ENCODE assay signal across 16 cellular contexts in genomic region chr12:49364989-49365388, GRCh38. TPM values are rescaled to one million over a fixed set of nuclear protein-coding genes. Genes with fewer than 3 reads are reported as not detected.
DNase-seq lines count a peak whose midpoint lies in the region; ATAC-seq, FAIRE-seq and TF ChIP-seq lines count a peak whose summit lies in the region.
"Had no signal": no experiment of that assay in that cellular context is flagged by ENCODE, and none has a peak within 500 bp of the region (broad histone marks: within the 10 kb centered on the region; RNA-seq: fewer than 3 reads in every experiment).

No MANE protein-coding gene starts in this region.

- H3K9me1 ChIP-seq in IMR-90 (ENCODE audit: insufficient read depth, low read length): peaks cover 4% of the 10 kb centered on the region; the same call in 1 of the 2 replicates
- H3K9me1 ChIP-seq in keratinocyte (ENCODE audit: control insufficient read depth, extremely low read depth, insufficient read depth, low read length): no peaks in the 10 kb centered on the region

- no peak overlapping the region for H3K9ac ChIP-seq in IMR-90 (ENCODE audit: low read depth, low read length)
- no peak overlapping the region for H3K9ac ChIP-seq in keratinocyte (ENCODE audit: control insufficient read depth, extremely low read depth, insufficient read depth, low read length)

- H3K4me1 Mint-ChIP-seq in CD4-positive, CD25-positive, alpha-beta regulatory T cell: peaks cover 15 to 34% (median 23%) of the 10 kb centered on the region in 4 donors

- TF ChIP-seq POLR2A in IMR-90 (IDR thresholded peaks at IDR 0.05; ENCODE audit: low read depth, low read length): no peak

- peak overlapping the region in 1 of 2 experiments; percentile 26; a peak in 1 of 4 replicates for H4K8ac ChIP-seq in IMR-90 (ENCODE audit: low read depth in 2 of 2, low read length in 2 of 2)

- in situ Hi-C loops in IMR-90 (cut with MboI; ENCODE audit: low sequenced_read_pairs): loop anchor here (5.0 kb wide), 1 partner anchor 142 kb away; no protein-coding TSS in a partner anchor
- in situ Hi-C loops in astrocyte of the spinal cord (cut with HindIII; ENCODE audit: low sequenced_read_pairs): loop anchor here (25.0 kb wide), 1 partner anchor 147 kb away; no protein-coding TSS in a partner anchor

- intact Hi-C loops in IMR-90 (cut with micrococcal nuclease): no loop called here

- peak; percentile 67 for FAIRE-seq in keratinocyte (lab: Jason Lieb, UNC)
- FAIRE-seq: TTC549 had no signal

- H3K79me2 ChIP-seq in keratinocyte (ENCODE audit: control insufficient read depth, insufficient read depth, low read length): peaks cover 30% of the 10 kb centered on the region

- H2BK15ac ChIP-seq in IMR-90 (ENCODE audit: low read depth, low read length): no peak overlapping the region; the same call in 2 of the 3 replicates

- DNase-seq in CD4-positive, CD25-positive, alpha-beta regulatory T cell: no peak
- DNase-seq in IMR-90: peak; percentile 90
- peak; percentile 75 for DNase-seq in astrocyte of the spinal cord (ENCODE audit: low read depth, low spot score)
- no peak for DNase-seq in keratinocyte (ENCODE audit: low read depth, low spot score)
- no peak for DNase-seq in NCI-H524 treated with DMSO at 0.1 percent for 48 hours (lab: John Stamatoyannopoulos, UW)
- DNase-seq in GDM1 (lab: John Stamatoyannopoulos, UW): no peak
- DNase-seq in NOMO-1 treated with DMSO at 0.1 percent for 48 hours (lab: John Stamatoyannopoulos, UW; ENCODE audit: unreplicated experiment): no peak
- DNase-seq: COR-L47; glutamatergic neuron; left ventricle myocardium inferior; NCI-H2107; stimulated activated CD4-positive, alpha-beta T cell treated with anti-CD3 and anti-CD28 coated beads, Interleukin-12 subunit alpha, Interleukin-12 subunit beta, amount 100 ng/mL, for 4 hours had no signal

- H3K79me1 ChIP-seq in IMR-90 (ENCODE audit: low read depth in 1 of 2, low read length in 2 of 2): peaks cover 3 to 20% of the 10 kb centered on the region in 2 experiments; a peak in 2 of 4 replicates

- H3K4me3 Mint-ChIP-seq in CD4-positive, CD25-positive, alpha-beta regulatory T cell: peak overlapping the region in 3 of 4 donors; percentile 36 to 92 (median 90)

- ATAC-seq in CD4-positive, CD25-positive, alpha-beta regulatory T cell (ENCODE audit: low read depth in 2 of 2): no peak
- ATAC-seq in IMR-90 (ENCODE audit: low read depth) (no peak), GM18907 (IDR thresholded peaks at IDR 0.05; ENCODE audit: unreplicated experiment) (no peak)

- peaks cover 14% of the 10 kb centered on the region for H3K4me1 ChIP-seq in CD4-positive, CD25-positive, alpha-beta regulatory T cell (ENCODE audit: control insufficient read depth, insufficient read depth, low read length, poor library complexity, severe bottlenecking)
- H3K4me1 ChIP-seq in IMR-90 (ENCODE audit: control insufficient read depth, insufficient read depth, low read length): peaks cover 6% of the 10 kb centered on the region; the same call in 1 of the 2 replicates
- H3K4me1 ChIP-seq in keratinocyte (ENCODE audit: control insufficient read depth, extremely low read depth, insufficient read depth, low read length): peaks cover 27% of the 10 kb centered on the region

- peak overlapping the region; percentile 47; the same call in 1 of the 2 replicates for H3K14ac ChIP-seq in IMR-90 (replicated peaks; ENCODE audit: low read depth, low read length)

- peaks cover 5% of the 10 kb centered on the region; the same call in 1 of the 2 replicates for H4K20me1 ChIP-seq in IMR-90 (ENCODE audit: insufficient read depth, low read length)
- no peaks in the 10 kb centered on the region for H4K20me1 ChIP-seq in keratinocyte (ENCODE audit: control insufficient read depth, extremely low read depth, insufficient read depth, low read length)

- H2AFZ ChIP-seq in IMR-90 (replicated peaks; ENCODE audit: low read length, poor library complexity) (peak overlapping the region; percentile 34), keratinocyte (ENCODE audit: control insufficient read depth, low read length) (no peak overlapping the region)

- H4K91ac ChIP-seq in IMR-90 (ENCODE audit: insufficient read depth, low read depth, low read length): no peak overlapping the region; the same call in 1 of the 2 replicates

- no peak overlapping the region for H3K18ac ChIP-seq in IMR-90 (ENCODE audit: low read depth, low read length)

- H2BK5ac ChIP-seq in IMR-90 (ENCODE audit: low read depth, low read length, poor library complexity, severe bottlenecking): peak overlapping the region; percentile 61

- no peaks in the 10 kb centered on the region for H3K9me3 ChIP-seq in CD4-positive, CD25-positive, alpha-beta regulatory T cell (ENCODE audit: control insufficient read depth in 2 of 2, low read length in 2 of 2)
- H3K9me3 ChIP-seq in IMR-90 (ENCODE audit: control insufficient read depth, insufficient read depth, low read length) (no peaks in the 10 kb centered on the region), keratinocyte (ENCODE audit: control insufficient read depth, low read depth, low read length) (no peaks in the 10 kb centered on the region)
- H3K9me3 ChIP-seq: left ventricle myocardium inferior, thoracic aorta had no signal

- H3K36me3 Mint-ChIP-seq in CD4-positive, CD25-positive, alpha-beta regulatory T cell: no peaks in the 10 kb centered on the region
- H3K36me3 Mint-ChIP-seq: activated naive CD8-positive, alpha-beta T cell had no signal

- no peaks in the 10 kb centered on the region for H3K9me3 Mint-ChIP-seq in CD4-positive, CD25-positive, alpha-beta regulatory T cell

- WGBS in IMR-90 (ENCODE audit: extremely low coverage in 2 of 2, insufficient read length in 1 of 2), 2 experiments: no CpG with 5 or more reads among the region's 1 CpG

- no peak overlapping the region for H4K5ac ChIP-seq in IMR-90 (ENCODE audit: low read depth, low read length)

- dilution Hi-C loops in IMR-90 (cut with HindIII; ENCODE audit: low sequenced_read_pairs, unreplicated experiment): loop anchor here (25.0 kb wide), 1 partner anchor 147 kb away; no protein-coding TSS in a partner anchor
- dilution Hi-C loops in keratinocyte (cut with MboI; ENCODE audit: extremely low pct_ligation_motif_present, low sequenced_read_pairs): no loop called here

- H2BK20ac ChIP-seq in IMR-90 (ENCODE audit: low read depth, low read length): peak overlapping the region; percentile 58; the same call in 1 of the 2 replicates

- H3K27me3 Mint-ChIP-seq in CD4-positive, CD25-positive, alpha-beta regulatory T cell: peaks cover 16% of the 10 kb centered on the region

- H3K4me2 ChIP-seq in IMR-90 (ENCODE audit: low read depth, low read length) (peak overlapping the region; percentile 30; the same call in 1 of the 2 replicates), keratinocyte (ENCODE audit: control insufficient read depth, extremely low read depth, insufficient read depth, low read depth, low read length) (peak overlapping the region; percentile 90)

- no peak overlapping the region for H3K27ac ChIP-seq in CD4-positive, CD25-positive, alpha-beta regulatory T cell (ENCODE audit: insufficient read depth, low read length, poor library complexity, severe bottlenecking)
- H3K27ac ChIP-seq in IMR-90 (ENCODE audit: insufficient read depth, low read length) (no peak overlapping the region), keratinocyte (ENCODE audit: control insufficient read depth, insufficient read depth, low read length) (peak overlapping the region; percentile 91)
- H3K27ac ChIP-seq: left ventricle myocardium inferior, thoracic aorta had no signal

- no peak overlapping the region for H3K4me3 ChIP-seq in CD4-positive, CD25-positive, alpha-beta regulatory T cell (ENCODE audit: low read depth, low read length)
- H3K4me3 ChIP-seq in IMR-90 (ENCODE audit: insufficient read depth, low read depth, low read length) (no peak overlapping the region), astrocyte of the spinal cord (ENCODE audit: low read depth, low read length) (no peak overlapping the region), keratinocyte (ENCODE audit: control insufficient read depth in 2 of 3, extremely low read depth in 1 of 3, insufficient read depth in 2 of 3, low read depth in 1 of 3, low read length in 3 of 3) (peak overlapping the region in 1 of 3 experiments; percentile 12)

- TF ChIP-seq CTCF in IMR-90 (conservative IDR thresholded peaks at IDR 0.05; ENCODE audit: low read depth, low read length) (no peak), astrocyte of the spinal cord (IDR thresholded peaks at IDR 0.05; ENCODE audit: low read depth, low read length) (no peak), keratinocyte (optimal IDR thresholded peaks at IDR 0.05 in 1 of 3, IDR thresholded peaks at IDR 0.05 in 1 of 3, conservative IDR thresholded peaks at IDR 0.05 in 1 of 3; ENCODE audit: extremely low read depth in 1 of 3, insufficient read depth in 2 of 3, low read length in 3 of 3) (no peak)

- POLR2A ChIA-PET in IMR-90 (lab: Charles Lee; ENCODE audit: unreplicated experiment): no interaction called here

- BruUV-seq in IMR-90 (replicated peaks; lab: Mats Ljungman, UMichigan): no TSS peak

- no peak overlapping the region for H2AK9ac ChIP-seq in IMR-90 (replicated peaks; ENCODE audit: low read depth, low read length, poor library complexity)

- H2BK120ac ChIP-seq in IMR-90 (ENCODE audit: low read depth, low read length): peak overlapping the region; percentile 28; the same call in 1 of the 2 replicates

- H3K27ac Mint-ChIP-seq in CD4-positive, CD25-positive, alpha-beta regulatory T cell: no peak overlapping the region

- no peak overlapping the region for H3K4ac ChIP-seq in IMR-90 (ENCODE audit: low read depth, low read length)

- CTCF ChIA-PET in IMR-90 (lab: Yijun Ruan, JAX): interaction anchor here (0.6 kb wide), 1 partner anchor 85 kb away, joined by 3 read pairs; no protein-coding TSS in a partner anchor

- H2AK5ac ChIP-seq in IMR-90 (ENCODE audit: low read depth, low read length): no peak overlapping the region

- H3K27me3 ChIP-seq in CD4-positive, CD25-positive, alpha-beta regulatory T cell (ENCODE audit: control insufficient read depth, insufficient read depth, low read length): no peaks in the 10 kb centered on the region
- no peaks in the 10 kb centered on the region for H3K27me3 ChIP-seq in IMR-90 (ENCODE audit: control insufficient read depth, insufficient read depth, low read length)
- no peaks in the 10 kb centered on the region for H3K27me3 ChIP-seq in keratinocyte (ENCODE audit: control insufficient read depth, extremely low read depth, insufficient read depth, low read length)

- no peak overlapping the region for H3K56ac ChIP-seq in IMR-90 (ENCODE audit: extremely low read depth, insufficient read depth, low read length)

- no peak for TF ChIP-seq RAD21 in IMR-90 (IDR thresholded peaks at IDR 0.05; ENCODE audit: low read length)

- no peaks in the 10 kb centered on the region for H3K36me3 ChIP-seq in CD4-positive, CD25-positive, alpha-beta regulatory T cell (ENCODE audit: control insufficient read depth, insufficient read depth, low read length)
- no peaks in the 10 kb centered on the region for H3K36me3 ChIP-seq in IMR-90 (ENCODE audit: control insufficient read depth, insufficient read depth, low read length)
- no peaks in the 10 kb centered on the region for H3K36me3 ChIP-seq in keratinocyte (ENCODE audit: control insufficient read depth in 2 of 2, extremely low read depth in 1 of 2, insufficient read depth in 2 of 2, low read length in 2 of 2)
- H3K36me3 ChIP-seq: left ventricle myocardium inferior, thoracic aorta had no signal

- H3K23ac ChIP-seq in IMR-90 (ENCODE audit: low read depth, low read length): no peak overlapping the region

RNA-seq across cellular contexts. Expression of gene SPATS2, which starts 2.3 kb away (rescaled TPM):
- total RNA-seq in CD4-positive, CD25-positive, alpha-beta regulatory T cell: 5.5 TPM
- 1 to 10 TPM; 2.4 to 4.8 (median 3.6) TPM for polyA plus RNA-seq in CD4-positive, CD25-positive, alpha-beta regulatory T cell
- 44.7 and 63.3 TPM in 2 replicates for total RNA-seq in IMR-90 (2012; rRNA removed)
- polyA plus RNA-seq in IMR-90 (2012; rRNA removed): 45.0 and 50.6 TPM in 2 replicates
- polyA plus RNA-seq in IMR-90 (2012; cell fraction: cytosol; rRNA removed): 16.7 and 46.0 TPM in 2 replicates
- polyA plus RNA-seq in IMR-90 (2012; cell fraction: nucleus; rRNA removed; ENCODE audit: low replicate concordance): 23.4 and 62.3 TPM in 2 replicates
- 46.2 to 51.3 TPM (median 47.9 TPM) in 3 replicates for polyA plus RNA-seq in keratinocyte
- 26.2 TPM for polyA plus RNA-seq in keratinocyte (2011; ENCODE audit: low read depth)
- polyA plus RNA-seq in keratinocyte (2011; cell fraction: cytosol; rRNA removed): 46.1 and 75.1 TPM in 2 replicates
- 54.4 and 55.0 TPM in 2 replicates for polyA plus RNA-seq in keratinocyte (2011; cell fraction: nucleus; rRNA removed)
- 13.2 and 32.0 TPM in 2 replicates for polyA plus RNA-seq in keratinocyte (2012; ENCODE audit: low replicate concordance)
- 45.5 to 79.7 TPM (median 46.4 TPM) in 3 replicates for polyA minus RNA-seq in keratinocyte
- 50.5 TPM for polyA minus RNA-seq in keratinocyte (2011; cell fraction: cytosol; rRNA and poly(A)+ RNA removed)
- polyA minus RNA-seq in keratinocyte (2011; cell fraction: nucleus; rRNA and poly(A)+ RNA removed): 39.5 and 62.9 TPM in 2 replicates

RNA-seq across cellular contexts. Expression of gene DNAJC22, which starts 18.3 kb away (rescaled TPM):
- not detected for total RNA-seq in CD4-positive, CD25-positive, alpha-beta regulatory T cell
- not detected for polyA plus RNA-seq in CD4-positive, CD25-positive, alpha-beta regulatory T cell
- total RNA-seq in IMR-90 (2012; rRNA removed): 6.7 and 8.1 TPM in 2 replicates
- polyA plus RNA-seq in IMR-90 (2012; rRNA removed) (8.1 and 8.2 TPM in 2 replicates), keratinocyte (0.03 to 0.04 TPM in 2 of 3 replicates, not detected in the other)
- 4.2 and 6.7 TPM in 2 replicates for polyA plus RNA-seq in IMR-90 (2012; cell fraction: cytosol; rRNA removed)
- 10.5 and 11.0 TPM in 2 replicates for polyA plus RNA-seq in IMR-90 (2012; cell fraction: nucleus; rRNA removed; ENCODE audit: low replicate concordance)
- not detected for polyA plus RNA-seq in keratinocyte (2011; ENCODE audit: low read depth)
- polyA plus RNA-seq in keratinocyte (2011; cell fraction: cytosol; rRNA removed): not detected in 2 replicates
- polyA plus RNA-seq in keratinocyte (2011; cell fraction: nucleus; rRNA removed): not detected in 2 replicates
- 0.02 TPM in 1 of 2 replicates, not detected in the other for polyA plus RNA-seq in keratinocyte (2012; ENCODE audit: low replicate concordance)
- not detected in 3 replicates for polyA minus RNA-seq in keratinocyte
- not detected for polyA minus RNA-seq in keratinocyte (2011; cell fraction: cytosol; rRNA and poly(A)+ RNA removed)
- polyA minus RNA-seq in keratinocyte (2011; cell fraction: nucleus; rRNA and poly(A)+ RNA removed): not detected in 2 replicates

RNA-seq across cellular contexts. Expression of gene C1QL4, which starts 28.0 kb away (rescaled TPM):
- not detected for total RNA-seq in CD4-positive, CD25-positive, alpha-beta regulatory T cell
- not detected for polyA plus RNA-seq in CD4-positive, CD25-positive, alpha-beta regulatory T cell
- total RNA-seq in IMR-90 (2012; rRNA removed): 0.18 and 0.28 TPM in 2 replicates
- polyA plus RNA-seq in IMR-90 (2012; rRNA removed) (0.46 and 0.60 TPM in 2 replicates), keratinocyte (0.07 to 0.10 TPM (median 0.09 TPM) in 3 replicates)
- polyA plus RNA-seq in IMR-90 (2012; cell fraction: cytosol; rRNA removed): 0.55 and 0.96 TPM in 2 replicates
- 0.84 and 1.3 TPM in 2 replicates for polyA plus RNA-seq in IMR-90 (2012; cell fraction: nucleus; rRNA removed; ENCODE audit: low replicate concordance)
- not detected for polyA plus RNA-seq in keratinocyte (2011; ENCODE audit: low read depth)
- 0.08 TPM in 1 of 2 replicates, not detected in the other for polyA plus RNA-seq in keratinocyte (2011; cell fraction: cytosol; rRNA removed)
- 0.10 and 0.12 TPM in 2 replicates for polyA plus RNA-seq in keratinocyte (2011; cell fraction: nucleus; rRNA removed)
- polyA plus RNA-seq in keratinocyte (2012; ENCODE audit: low replicate concordance): 0.38 TPM in 1 of 2 replicates, not detected in the other
- polyA minus RNA-seq in keratinocyte: not detected in 3 replicates
- not detected for polyA minus RNA-seq in keratinocyte (2011; cell fraction: cytosol; rRNA and poly(A)+ RNA removed)
- polyA minus RNA-seq in keratinocyte (2011; cell fraction: nucleus; rRNA and poly(A)+ RNA removed): not detected in 2 replicates
- total RNA-seq: left ventricle myocardium inferior, thoracic aorta had no signal

RNA-seq across cellular contexts. Expression of gene TROAP, which starts 41.9 kb away (rescaled TPM):
- 2.0 TPM for total RNA-seq in CD4-positive, CD25-positive, alpha-beta regulatory T cell
- 1 to 10 TPM; 2.8 to 8.8 (median 4.9) TPM for polyA plus RNA-seq in CD4-positive, CD25-positive, alpha-beta regulatory T cell
- 15.6 and 21.5 TPM in 2 replicates for total RNA-seq in IMR-90 (2012; rRNA removed)
- polyA plus RNA-seq in IMR-90 (2012; rRNA removed) (29.3 and 46.0 TPM in 2 replicates), keratinocyte (1.7 to 14.1 TPM (median 12.7 TPM) in 3 replicates)
- 13.7 and 15.7 TPM in 2 replicates for polyA plus RNA-seq in IMR-90 (2012; cell fraction: cytosol; rRNA removed)
- polyA plus RNA-seq in IMR-90 (2012; cell fraction: nucleus; rRNA removed; ENCODE audit: low replicate concordance): 36.7 and 80.0 TPM in 2 replicates
- not detected for polyA plus RNA-seq in keratinocyte (2011; ENCODE audit: low read depth)
- 3.6 and 4.6 TPM in 2 replicates for polyA plus RNA-seq in keratinocyte (2011; cell fraction: cytosol; rRNA removed)
- polyA plus RNA-seq in keratinocyte (2011; cell fraction: nucleus; rRNA removed): 5.6 and 6.0 TPM in 2 replicates
- polyA plus RNA-seq in keratinocyte (2012; ENCODE audit: low replicate concordance): 0.21 and 13.6 TPM in 2 replicates
- polyA minus RNA-seq in keratinocyte: 1.7 to 20.5 TPM (median 5.5 TPM) in 3 replicates
- polyA minus RNA-seq in keratinocyte (2011; cell fraction: cytosol; rRNA and poly(A)+ RNA removed): 4.0 TPM
- polyA minus RNA-seq in keratinocyte (2011; cell fraction: nucleus; rRNA and poly(A)+ RNA removed): 1.8 and 4.6 TPM in 2 replicates

Comparison
In these comparisons a context has a peak if more than half of its experiments do, and no peak if none do; other contexts are left out.
1. DNase-seq: peak in IMR-90 (single experiment) and astrocyte of the spinal cord (single experiment); none in CD4-positive, CD25-positive, alpha-beta regulatory T cell (0 of 3), keratinocyte (single experiment), NCI-H524 treated with DMSO at 0.1 percent for 48 hours (single experiment), GDM1 (single experiment) and NOMO-1 treated with DMSO at 0.1 percent for 48 hours (single experiment).